8 cellular contexts compared by ENCODE assay signal in genomic region chr3:10173926-10174435, GRCh38. TPM values are rescaled to one million over a fixed set of nuclear protein-coding genes. Genes with fewer than 3 reads are reported as not detected.
DNase-seq lines count a peak whose midpoint lies in the region; ATAC-seq, FAIRE-seq and TF ChIP-seq lines count a peak whose summit lies in the region.

No MANE protein-coding gene starts in this region.

- H3K4me3 ChIP-seq in fibroblast of the aortic adventitia (ENCODE audit: low read depth, low read length), result no peak overlapping the region
- no peak overlapping the region for H3K4me3 ChIP-seq in MM.1S (ENCODE audit: low read length)
- no peak overlapping the region for H3K4me3 ChIP-seq in effector memory CD4-positive, alpha-beta T cell (ENCODE audit: insufficient read depth, low read depth, low read length, poor library complexity, severe bottlenecking)

- H2AFZ ChIP-seq in MM.1S (ENCODE audit: low read length), result no peak overlapping the region

- H3F3A ChIP-seq in MM.1S (ENCODE audit: insufficient read depth, low read length), result no peaks in the 10 kb centered on the region

- H4K20me1 ChIP-seq in MM.1S (ENCODE audit: insufficient read depth, low read length), result no peaks in the 10 kb centered on the region

- peak overlapping the region; percentile 89 for H3K27ac Mint-ChIP-seq in osteocyte (ENCODE audit: unreplicated experiment)

- no peak overlapping the region for H3K27ac ChIP-seq in MM.1S (ENCODE audit: low read length)
- H3K27ac ChIP-seq in effector memory CD4-positive, alpha-beta T cell (ENCODE audit: insufficient read depth, low read length, poor library complexity, severe bottlenecking), result no peak overlapping the region

- H3K36me3 Mint-ChIP-seq in osteocyte (ENCODE audit: unreplicated experiment), result no peaks in the 10 kb centered on the region

- no peak for ATAC-seq in GM18907 (IDR thresholded peaks at IDR 0.05; ENCODE audit: unreplicated experiment)

- TF ChIP-seq CTCF in fibroblast of the aortic adventitia (IDR thresholded peaks at IDR 0.05; ENCODE audit: insufficient read depth, low read length), result no peak
- TF ChIP-seq CTCF in osteocyte (IDR thresholded peaks at IDR 0.05), result no peak
- TF ChIP-seq CTCF in MM.1S (IDR thresholded peaks at IDR 0.05; ENCODE audit: low read length), result no peak

- no peak for TF ChIP-seq POLR2A in GM12892 (IDR thresholded peaks at IDR 0.05; ENCODE audit: low read depth, low read length)

- no peaks in the 10 kb centered on the region for H3K36me3 ChIP-seq in MM.1S (replicated peaks; ENCODE audit: insufficient read depth, low read length)
- no peaks in the 10 kb centered on the region for H3K36me3 ChIP-seq in effector memory CD4-positive, alpha-beta T cell (ENCODE audit: control insufficient read depth, insufficient read depth, low read length)

- no peaks in the 10 kb centered on the region for H3K27me3 ChIP-seq in MM.1S (replicated peaks; ENCODE audit: insufficient read depth, low read length)
- H3K27me3 ChIP-seq in effector memory CD4-positive, alpha-beta T cell (replicated peaks; ENCODE audit: control insufficient read depth, insufficient read depth, low read length, poor library complexity, severe bottlenecking), result no peaks in the 10 kb centered on the region

- H3K9me2 ChIP-seq in MM.1S (replicated peaks; ENCODE audit: insufficient read depth, low read length), result no peaks in the 10 kb centered on the region

- H3K27me3 Mint-ChIP-seq in osteocyte (ENCODE audit: unreplicated experiment), result no peaks in the 10 kb centered on the region

- H3K4me3 Mint-ChIP-seq in osteocyte (ENCODE audit: unreplicated experiment), result no peak overlapping the region

- H3K4me1 Mint-ChIP-seq in osteocyte (ENCODE audit: unreplicated experiment), result peaks cover 10% of the 10 kb centered on the region

- peak; percentile 30 for FAIRE-seq in GM12892 (lab: Jason Lieb, UNC)

- no peak for DNase-seq in GM12892 (ENCODE audit: insufficient read length)
- peak; percentile 100 for DNase-seq in RPMI7951 (ENCODE audit: low read depth)
- peak; percentile 92 for DNase-seq in fibroblast of the aortic adventitia (ENCODE audit: low read depth)
- no peak for DNase-seq in osteocyte (ENCODE audit: extremely low spot score, unreplicated experiment)
- no peak for DNase-seq in MM.1S
- DNase-seq in activated naive CD4-positive, alpha-beta T cell (lab: John Stamatoyannopoulos, UW), result no peak
- no peak for DNase-seq in effector memory CD4-positive, alpha-beta T cell

- H3K9me3 Mint-ChIP-seq in osteocyte (ENCODE audit: unreplicated experiment), result peaks cover 6% of the 10 kb centered on the region

- no peak overlapping the region for H3K4me2 ChIP-seq in MM.1S (ENCODE audit: low read depth, low read length)

- H3K9ac ChIP-seq in MM.1S (ENCODE audit: low read length), result no peak overlapping the region

- no peaks in the 10 kb centered on the region for H3K4me1 ChIP-seq in MM.1S (ENCODE audit: low read length)
- H3K4me1 ChIP-seq in effector memory CD4-positive, alpha-beta T cell (ENCODE audit: control insufficient read depth, insufficient read depth, low read length, poor library complexity, severe bottlenecking), result no peaks in the 10 kb centered on the region

- H3K79me2 ChIP-seq in MM.1S (ENCODE audit: low read length), result no peaks in the 10 kb centered on the region

- no peaks in the 10 kb centered on the region for H3K9me3 ChIP-seq in MM.1S (replicated peaks; ENCODE audit: insufficient read depth, low read length)
- no peaks in the 10 kb centered on the region for H3K9me3 ChIP-seq in effector memory CD4-positive, alpha-beta T cell (ENCODE audit: control insufficient read depth, low read length)

RNA-seq across cellular contexts. Expression of gene IRAK2, which starts 9.3 kb away (rescaled TPM):
- polyA plus RNA-seq in GM12892 (2012; ENCODE audit: missing spikeins), result 4.7 TPM
- total RNA-seq in RPMI7951 (2014; rRNA removed; shearing (Covaris generic)), result 10.7 and 11.2 TPM in 2 replicates
- total RNA-seq in fibroblast of the aortic adventitia (ENCODE audit: low replicate concordance) (0.90 and 9.1 TPM in 2 replicates), osteocyte (1.3 and 1.5 TPM in 2 replicates)

RNA-seq across cellular contexts. Expression of gene VHL, which starts 32.4 kb away (rescaled TPM):
- 36.6 TPM for polyA plus RNA-seq in GM12892 (2012; ENCODE audit: missing spikeins)
- 26.9 and 33.6 TPM in 2 replicates for total RNA-seq in RPMI7951 (2014; rRNA removed; shearing (Covaris generic))
- total RNA-seq in fibroblast of the aortic adventitia (ENCODE audit: low replicate concordance) (29.9 and 32.2 TPM in 2 replicates), osteocyte (52.2 and 53.0 TPM in 2 replicates)

RNA-seq across cellular contexts. Expression of gene BRK1, which starts 58.5 kb away (rescaled TPM):
- polyA plus RNA-seq in GM12892 (2012; ENCODE audit: missing spikeins), result 197 TPM
- total RNA-seq in RPMI7951 (2014; rRNA removed; shearing (Covaris generic)), result 301 and 331 TPM in 2 replicates
- 34.2 and 172 TPM in 2 replicates for total RNA-seq in fibroblast of the aortic adventitia (ENCODE audit: low replicate concordance)
- 140 and 144 TPM in 2 replicates for total RNA-seq in osteocyte

Comparison
In these comparisons a context has a peak if more than half of its experiments do, and no peak if none do; other contexts are left out.
1. DNase-seq: peak in RPMI7951 (single experiment) and fibroblast of the aortic adventitia (single experiment); none in GM12892 (single experiment), osteocyte (single experiment), MM.1S (single experiment), activated naive CD4-positive, alpha-beta T cell (0 of 4) and effector memory CD4-positive, alpha-beta T cell (0 of 3).